22 cellular contexts compared by ENCODE assay signal in genomic region chr13:75495938-75496337, GRCh38. TPM values are rescaled to one million over a fixed set of nuclear protein-coding genes. Genes with fewer than 3 reads are reported as not detected.
A peak's percentile ranks its signal among the peaks of the same experiment; 100 is the strongest.
DNase-seq lines count a peak whose midpoint lies in the region; ATAC-seq and TF ChIP-seq lines count a peak whose summit lies in the region.
"Had no signal": no experiment of that assay in that cellular context is flagged by ENCODE, and none has a peak within 500 bp of the region (broad histone marks: within the 10 kb centered on the region; RNA-seq: fewer than 3 reads in every experiment).

No MANE protein-coding gene starts in this region.

- TF ChIP-seq CTCF in AG09309 (IDR thresholded peaks at IDR 0.05; ENCODE audit: control insufficient read depth, insufficient read depth, low read depth, low read length, missing control alignments) (no peak), astrocyte of the spinal cord (IDR thresholded peaks at IDR 0.05; ENCODE audit: low read depth, low read length) (no peak), heart right ventricle (IDR thresholded peaks at IDR 0.05) (no peak)

- H3K4me1 ChIP-seq in heart right ventricle, result no peaks in the 10 kb centered on the region
- H3K4me1 ChIP-seq: body of pancreas, left lung, SJCRH30 had no signal

- H3K27me3 ChIP-seq in heart right ventricle, result no peaks in the 10 kb centered on the region
- H3K27me3 ChIP-seq: body of pancreas, left lung, SJCRH30 had no signal

- in situ Hi-C loops in astrocyte of the spinal cord (cut with HindIII; ENCODE audit: low sequenced_read_pairs), result no loop called here

- WGBS in heart right ventricle, 2 donors, result 89 to 94% methylated on average over 5 of the region's 5 CpGs

- H3K27ac ChIP-seq in heart right ventricle, result no peak overlapping the region
- H3K27ac ChIP-seq: body of pancreas, left lung, SJCRH30 had no signal

- no peaks in the 10 kb centered on the region for H3K36me3 ChIP-seq in heart right ventricle
- H3K36me3 ChIP-seq: left lung, SJCRH30 had no signal

- no peak for ATAC-seq in heart right ventricle
- ATAC-seq: activated CD4-positive, CD25-positive, alpha-beta regulatory T cell treated with anti-CD3 and anti-CD28 coated beads, Interleukin-2, amount 50 U/mL, for 24 hours; activated CD8-positive, alpha-beta T cell treated with anti-CD3 and anti-CD28 coated beads, Interleukin-2, amount 10 ng/mL, durations not matched to agents 7 days and 5 days; activated T-cell treated with anti-CD3 and anti-CD28 coated beads, Interleukin-2, amount 50 U/mL, for 4 hours; body of pancreas; GM23338; left lung; mucosa of descending colon; PC-3; stimulated activated memory B cell treated with anti-CD40 and anti-IgM and Interleukin-4, amounts not matched to agents 10 μg/mL and 1 μg/mL and 100 μg/mL, for 72 hours had no signal

- DNase-seq in AG09309 (ENCODE audit: low read depth), result peak; percentile 38
- peak; percentile 9 for DNase-seq in HS-27A (ENCODE audit: low read depth)
- peak; percentile 39 for DNase-seq in astrocyte of the spinal cord (ENCODE audit: low read depth, low spot score)
- DNase-seq in iris pigment epithelial cell (ENCODE audit: low read depth), result peak; percentile 94
- DNase-seq in GM19240 (ENCODE audit: insufficient read length, low spot score), result no peak
- no peak for DNase-seq in T1000 (lab: John Stamatoyannopoulos, UW)
- DNase-seq in heart right ventricle, result no peak
- no peak for DNase-seq in NK-92 treated with Interleukin-12 subunit alpha and Interleukin-12 subunit beta, amount 100 ng/mL, for 24 hours (lab: John Stamatoyannopoulos, UW)
- DNase-seq: activated CD8-positive, alpha-beta T cell treated with anti-CD3 and anti-CD28 coated beads, Interleukin-2, amount 10 ng/mL, durations not matched to agents 7 days and 5 days; activated naive CD4-positive, alpha-beta T cell treated with anti-CD3 and anti-CD28 coated beads for 36 hours; activated T-cell treated with anti-CD3 and anti-CD28 coated beads, Interleukin-2, amount 50 U/mL, for 4 hours; body of pancreas; left lung; mucosa of descending colon; NCI-H1417 treated with DMSO at 0.1 percent for 48 hours; NCI-H2171; NCI-H774; PC-3; SJCRH30 had no signal

- intact Hi-C loops in heart right ventricle (cut with DNase I), result no loop called here

- no peaks in the 10 kb centered on the region for H3K9me3 ChIP-seq in heart right ventricle
- H3K9me3 ChIP-seq: body of pancreas, left lung, mucosa of descending colon, SJCRH30 had no signal

- no peak overlapping the region for H3K4me3 ChIP-seq in AG09309 (ENCODE audit: control insufficient read depth, low read depth, low read length)
- no peak overlapping the region for H3K4me3 ChIP-seq in astrocyte of the spinal cord (ENCODE audit: low read depth, low read length)
- H3K4me3 ChIP-seq in heart right ventricle, result no peak overlapping the region
- H3K4me3 ChIP-seq: body of pancreas, GM23338, left lung, mucosa of descending colon, SJCRH30 had no signal

RNA-seq across cellular contexts. Expression of gene TBC1D4, which starts 14.0 kb away (rescaled TPM):
- total RNA-seq in heart right ventricle, result 100 to 1,000 TPM in 5 of 10 donors, 10 to 100 TPM in 5; 56.4 to 124 (median 102) TPM
- polyA plus RNA-seq in heart right ventricle, result 10 to 100 TPM; 10.1 to 77.2 TPM

RNA-seq across cellular contexts. Expression of gene COMMD6, which starts 41.7 kb away (rescaled TPM):
- total RNA-seq in heart right ventricle, result 100 to 1,000 TPM in 9 of 10 donors, 10 to 100 TPM in 1; 96.5 to 138 (median 124) TPM
- polyA plus RNA-seq in heart right ventricle, result 10 to 100 TPM; 66.4 to 88.4 TPM

RNA-seq across cellular contexts. Expression of gene UCHL3, which starts 53.7 kb away (rescaled TPM):
- 10 to 100 TPM; 17.1 to 28.1 (median 23.2) TPM for total RNA-seq in heart right ventricle
- 10 to 100 TPM; 11.3 to 61.8 TPM for polyA plus RNA-seq in heart right ventricle

Comparison
In these comparisons a context has a peak if more than half of its experiments do, and no peak if none do; other contexts are left out.
1. DNase-seq: peak in AG09309 (single experiment), HS-27A (single experiment), astrocyte of the spinal cord (single experiment) and iris pigment epithelial cell (single experiment); none in GM19240 (single experiment), T1000 (single experiment), heart right ventricle (0 of 2) and NK-92 treated with Interleukin-12 subunit alpha and Interleukin-12 subunit beta, amount 100 ng/mL, for 24 hours (single experiment).